Comparison of ENCODE assay signal across 1 cellular context in the genomic region with DNA sequence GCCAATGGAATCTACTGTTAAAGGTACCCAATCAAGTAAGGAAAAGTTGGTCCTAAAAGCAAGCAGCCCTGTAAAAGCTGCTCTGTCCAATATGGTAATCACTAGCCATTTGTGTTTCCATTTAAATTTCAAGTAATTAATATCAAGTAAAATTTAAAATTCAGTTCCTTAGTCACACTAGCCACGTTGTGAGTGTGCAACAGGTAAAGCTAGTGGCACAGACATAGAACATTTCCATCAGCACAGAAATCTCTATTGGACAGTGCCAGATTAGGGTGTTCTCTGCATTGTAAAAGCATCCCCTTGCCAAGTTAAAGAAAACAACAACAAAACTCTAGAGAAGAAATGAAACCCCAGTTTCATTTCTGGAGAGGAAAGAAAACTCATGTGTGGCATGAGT.
TF ChIP-seq lines count a peak whose summit lies in the region.

No MANE protein-coding gene starts in this region.

TF ChIP-seq in HCT116, 20 proteins besides CTCF, POLR2A, EP300 and RAD21 (continued from another document):
- TF ChIP-seq, protein P1, sequence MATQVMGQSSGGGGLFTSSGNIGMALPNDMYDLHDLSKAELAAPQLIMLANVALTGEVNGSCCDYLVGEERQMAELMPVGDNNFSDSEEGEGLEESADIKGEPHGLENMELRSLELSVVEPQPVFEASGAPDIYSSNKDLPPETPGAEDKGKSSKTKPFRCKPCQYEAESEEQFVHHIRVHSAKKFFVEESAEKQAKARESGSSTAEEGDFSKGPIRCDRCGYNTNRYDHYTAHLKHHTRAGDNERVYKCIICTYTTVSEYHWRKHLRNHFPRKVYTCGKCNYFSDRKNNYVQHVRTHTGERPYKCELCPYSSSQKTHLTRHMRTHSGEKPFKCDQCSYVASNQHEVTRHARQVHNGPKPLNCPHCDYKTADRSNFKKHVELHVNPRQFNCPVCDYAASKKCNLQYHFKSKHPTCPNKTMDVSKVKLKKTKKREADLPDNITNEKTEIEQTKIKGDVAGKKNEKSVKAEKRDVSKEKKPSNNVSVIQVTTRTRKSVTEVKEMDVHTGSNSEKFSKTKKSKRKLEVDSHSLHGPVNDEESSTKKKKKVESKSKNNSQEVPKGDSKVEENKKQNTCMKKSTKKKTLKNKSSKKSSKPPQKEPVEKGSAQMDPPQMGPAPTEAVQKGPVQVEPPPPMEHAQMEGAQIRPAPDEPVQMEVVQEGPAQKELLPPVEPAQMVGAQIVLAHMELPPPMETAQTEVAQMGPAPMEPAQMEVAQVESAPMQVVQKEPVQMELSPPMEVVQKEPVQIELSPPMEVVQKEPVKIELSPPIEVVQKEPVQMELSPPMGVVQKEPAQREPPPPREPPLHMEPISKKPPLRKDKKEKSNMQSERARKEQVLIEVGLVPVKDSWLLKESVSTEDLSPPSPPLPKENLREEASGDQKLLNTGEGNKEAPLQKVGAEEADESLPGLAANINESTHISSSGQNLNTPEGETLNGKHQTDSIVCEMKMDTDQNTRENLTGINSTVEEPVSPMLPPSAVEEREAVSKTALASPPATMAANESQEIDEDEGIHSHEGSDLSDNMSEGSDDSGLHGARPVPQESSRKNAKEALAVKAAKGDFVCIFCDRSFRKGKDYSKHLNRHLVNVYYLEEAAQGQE (IDR thresholded peaks at IDR 0.05; ENCODE audit: low read depth): no peak
- no peak for TF ChIP-seq SP1 (IDR thresholded peaks at IDR 0.05; ENCODE audit: low read depth)
- no peak for TF ChIP-seq CEBPB (IDR thresholded peaks at IDR 0.05; ENCODE audit: low read depth)
- no peak for TF ChIP-seq ELF1 (IDR thresholded peaks at IDR 0.05; ENCODE audit: borderline replicate concordance, low read depth)
- no peak for TF ChIP-seq POLR2AphosphoS5 (IDR thresholded peaks at IDR 0.05; ENCODE audit: low read depth, low read length)
- no peak for TF ChIP-seq FOSL1 (IDR thresholded peaks at IDR 0.05; ENCODE audit: low read depth)
- TF ChIP-seq EZH2 (IDR thresholded peaks at IDR 0.05): no peak
- no peak for TF ChIP-seq EGR1 (IDR thresholded peaks at IDR 0.05; ENCODE audit: low read depth)
- no peak for TF ChIP-seq YY1 (IDR thresholded peaks at IDR 0.05; ENCODE audit: extremely low read depth, insufficient replicate concordance, low read depth, low read length)
- TF ChIP-seq SIN3A (IDR thresholded peaks at IDR 0.05; ENCODE audit: low read depth): no peak
- no peak for TF ChIP-seq ATF3 (IDR thresholded peaks at IDR 0.05)
- no peak for TF ChIP-seq SRF (IDR thresholded peaks at IDR 0.05; ENCODE audit: low read depth)
- no peak for TF ChIP-seq MAX (IDR thresholded peaks at IDR 0.05)
